ENCODE assay signal across 12 cellular contexts in the genomic region with DNA sequence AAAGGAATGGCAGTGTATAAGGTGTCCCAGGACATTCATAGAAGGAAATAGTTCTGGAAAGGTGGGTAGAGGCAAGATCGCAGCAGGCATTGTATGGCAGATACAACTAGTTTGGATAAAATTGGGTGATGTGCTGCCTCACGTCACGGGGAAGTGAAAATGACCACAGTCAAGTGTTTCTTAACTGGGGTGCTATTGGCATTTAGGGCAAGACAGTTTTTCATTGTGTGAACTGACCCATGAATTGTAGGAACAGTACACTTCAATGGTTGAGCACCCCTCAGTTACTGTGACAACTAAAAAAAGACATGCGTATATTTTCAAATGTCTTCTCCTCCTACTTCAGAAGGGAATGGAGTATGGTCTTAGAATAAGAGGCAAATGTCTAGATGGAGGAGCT.
"Had no signal": no experiment of that assay in that cellular context is flagged by ENCODE, and none has a peak within 500 bp of the region (broad histone marks: within the 10 kb centered on the region; RNA-seq: fewer than 3 reads in every experiment).

No MANE protein-coding gene starts in this region.

- H3K4me1 Mint-ChIP-seq: activated naive CD4-positive, alpha-beta T cell treated with anti-CD3 and anti-CD28 coated beads, Interleukin-2, amount 50 U/mL, for 24 hours; central memory CD8-positive, alpha-beta T cell had no signal

- H3K27ac Mint-ChIP-seq: activated naive CD4-positive, alpha-beta T cell treated with anti-CD3 and anti-CD28 coated beads, Interleukin-2, amount 50 U/mL, for 24 hours; activated T-cell treated with anti-CD3 and anti-CD28 coated beads, Interleukin-2, amount 50 U/mL, for 72 hours had no signal

- H3K36me3 Mint-ChIP-seq: activated naive CD4-positive, alpha-beta T cell treated with anti-CD3 and anti-CD28 coated beads, Interleukin-2, amount 50 U/mL, for 24 hours had no signal

- DNase-seq: activated CD4-positive, alpha-beta T cell treated with anti-CD3 and anti-CD28 coated beads, Interleukin-2, amount 50 U/mL, for 4 hours; activated CD4-positive, CD25-positive, alpha-beta regulatory T cell treated with anti-CD3 and anti-CD28 coated beads, Interleukin-2, amount 50 U/mL, for 72 hours; activated effector memory CD4-positive, alpha-beta T cell treated with anti-CD3 and anti-CD28 coated beads, Interleukin-2, amount 50 U/mL, for 16 hours; activated T-cell treated with anti-CD3 and anti-CD28 coated beads, Interleukin-2, amount 50 U/mL, for 72 hours; colonic mucosa; left lung; midbrain; occipital lobe; retina; stimulated activated naive CD4-positive, alpha-beta T cell treated with Interleukin-2 at 50 U/mL for 16 hours had no signal

- ATAC-seq: activated T-cell treated with anti-CD3 and anti-CD28 coated beads, Interleukin-2, amount 50 U/mL, for 72 hours; left lung had no signal

- H3K4me3 Mint-ChIP-seq: activated naive CD4-positive, alpha-beta T cell treated with anti-CD3 and anti-CD28 coated beads, Interleukin-2, amount 50 U/mL, for 24 hours; activated T-cell treated with anti-CD3 and anti-CD28 coated beads, Interleukin-2, amount 50 U/mL, for 72 hours; central memory CD8-positive, alpha-beta T cell had no signal

- H3K9me3 Mint-ChIP-seq: activated naive CD4-positive, alpha-beta T cell treated with anti-CD3 and anti-CD28 coated beads, Interleukin-2, amount 50 U/mL, for 24 hours; activated T-cell treated with anti-CD3 and anti-CD28 coated beads, Interleukin-2, amount 50 U/mL, for 72 hours; central memory CD8-positive, alpha-beta T cell had no signal
